ENCODE assay signal across 25 cellular contexts in the genomic region with DNA sequence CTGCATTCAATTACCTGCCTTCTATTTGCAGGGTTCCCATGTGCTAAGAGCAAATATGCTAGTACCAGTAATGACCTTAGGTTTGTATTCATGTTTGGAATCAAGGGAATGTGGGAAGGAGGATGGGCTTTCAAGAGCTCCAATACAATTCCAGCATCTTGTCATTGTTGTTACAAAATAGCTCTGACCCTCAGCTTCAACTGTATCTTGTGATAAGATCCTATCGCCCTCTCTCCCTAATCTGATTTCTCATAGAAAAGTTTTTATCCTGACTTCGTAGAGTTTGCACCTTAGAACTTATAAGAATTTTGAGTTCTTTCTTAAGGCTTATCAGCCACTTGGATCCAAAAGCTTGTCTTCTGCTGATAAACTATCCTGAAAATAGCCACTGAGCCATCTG.
"Had no signal": no experiment of that assay in that cellular context is flagged by ENCODE, and none has a peak within 500 bp of the region (broad histone marks: within the 10 kb centered on the region; RNA-seq: fewer than 3 reads in every experiment).

No MANE protein-coding gene starts in this region.

- H3K4me3 ChIP-seq: colonic mucosa, coronary artery, dorsolateral prefrontal cortex, esophagus muscularis mucosa, esophagus squamous epithelium, gastrocnemius medialis, gastroesophageal sphincter, heart left ventricle, heart right ventricle had no signal

- H3K4me1 ChIP-seq: colonic mucosa, gastrocnemius medialis, heart left ventricle, heart right ventricle had no signal

- H3K9me3 ChIP-seq: colonic mucosa, esophagus muscularis mucosa, esophagus squamous epithelium, gastrocnemius medialis, gastroesophageal sphincter, heart left ventricle, heart right ventricle had no signal

- H3K27ac Mint-ChIP-seq: dendritic cell treated with granulocyte-macrophage colony-stimulating factor and Interleukin-4, amounts not matched to agents 40 ng/mL and 50 ng/mL, for 4 days; effector memory CD8-positive, alpha-beta T cell; endodermal cell had no signal

- DNase-seq: colonic mucosa; cortex of kidney; dermis blood vessel endothelial cell; dorsolateral prefrontal cortex; effector CD4-positive, alpha-beta T cell; effector CD8-positive, alpha-beta T cell; effector memory CD4-positive, alpha-beta T cell; effector memory CD8-positive, alpha-beta T cell; endodermal cell; erythroblast; esophagus squamous epithelium; foreskin fibroblast; foreskin keratinocyte; foreskin melanocyte; gastrocnemius medialis; glutamatergic neuron; head of caudate nucleus; heart left ventricle; heart right ventricle had no signal

- H3K27me3 ChIP-seq: esophagus muscularis mucosa, esophagus squamous epithelium, foreskin keratinocyte, gastrocnemius medialis, gastroesophageal sphincter, heart right ventricle had no signal

- ATAC-seq: effector memory CD8-positive, alpha-beta T cell; esophagus mucosa; foreskin keratinocyte; gastrocnemius medialis; gastroesophageal sphincter; heart left ventricle; heart right ventricle had no signal

- H3K27ac ChIP-seq: colonic mucosa, coronary artery, dorsolateral prefrontal cortex, epithelial cell of prostate, esophagus muscularis mucosa, esophagus squamous epithelium, foreskin keratinocyte, gastrocnemius medialis, gastroesophageal sphincter, heart left ventricle, heart right ventricle had no signal

- H3K9me3 Mint-ChIP-seq: dendritic cell treated with granulocyte-macrophage colony-stimulating factor and Interleukin-4, amounts not matched to agents 40 ng/mL and 50 ng/mL, for 4 days; endodermal cell had no signal

- H3K36me3 ChIP-seq: colonic mucosa, esophagus muscularis mucosa, esophagus squamous epithelium, gastrocnemius medialis, gastroesophageal sphincter, heart left ventricle, heart right ventricle had no signal
